In the genomic region with DNA sequence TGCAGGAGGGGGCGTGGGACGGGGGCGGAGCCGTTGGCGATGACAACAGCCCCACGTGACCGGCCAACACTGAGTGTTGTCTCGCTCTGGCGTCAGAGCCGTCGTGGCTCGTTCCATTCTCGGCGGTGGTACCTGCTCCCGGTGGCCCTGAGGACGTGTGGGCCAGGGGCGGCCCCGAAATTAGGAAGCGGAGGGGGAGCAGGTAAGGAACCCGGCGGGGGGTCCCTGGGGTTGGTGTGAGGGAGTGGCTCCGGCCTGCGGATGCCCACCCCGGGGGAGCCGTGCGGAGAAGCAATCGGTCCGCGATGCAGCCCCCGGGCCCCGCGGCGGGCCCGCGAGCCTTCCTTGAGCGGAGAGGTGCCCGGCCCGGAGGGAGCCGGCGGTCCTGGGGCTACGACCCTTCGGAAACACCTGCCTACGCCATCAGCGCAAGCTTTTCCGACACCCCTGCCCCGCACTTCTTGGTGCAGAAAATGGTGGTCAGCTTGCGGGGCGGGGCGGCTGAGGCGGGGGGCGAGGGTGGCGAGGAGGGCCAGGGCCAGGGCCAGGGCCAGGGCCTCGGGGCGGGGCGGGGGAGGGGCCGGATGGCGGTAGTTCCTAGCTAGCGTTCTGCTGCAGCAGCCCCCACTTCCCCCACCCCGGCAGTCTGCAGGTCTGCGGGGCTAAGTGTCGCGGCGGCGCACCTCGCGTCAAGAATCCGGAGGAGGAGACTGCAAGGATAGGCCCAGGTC, we compare ENCODE assay signal across 1 cellular context.
TF ChIP-seq lines count a peak whose summit lies in the region.

A gene with protein sequence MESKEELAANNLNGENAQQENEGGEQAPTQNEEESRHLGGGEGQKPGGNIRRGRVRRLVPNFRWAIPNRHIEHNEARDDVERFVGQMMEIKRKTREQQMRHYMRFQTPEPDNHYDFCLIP (plus strand): TSS at position 72 of the 731 bp plus-strand sequence. CDS start 1,046 bp downstream, outside the sequence.

TF ChIP-seq in K562, 482 proteins besides CTCF, POLR2A, EP300 and RAD21 (continued from another document and continues in another):
- TF ChIP-seq TCF7 (IDR thresholded peaks at IDR 0.05; ENCODE audit: borderline replicate concordance) (no peak), ZNF121 (CRISPR knock-in tag; conservative IDR thresholded peaks at IDR 0.05) (no peak), TEAD1 (CRISPR knock-in tag; IDR thresholded peaks at IDR 0.05) (0 out of 4 replicates have a peak, but pooled peaks of 1 of the 2 experiments have one; percentile 12), HMG20B (CRISPR knock-in tag; IDR thresholded peaks at IDR 0.05) (no peak), MTA3 (IDR thresholded peaks at IDR 0.05; ENCODE audit: borderline replicate concordance) (peak; percentile 85), POLR2AphosphoS2 (IDR thresholded peaks at IDR 0.05; ENCODE audit: low read length) (no peak), ZNF224 (CRISPR knock-in tag; IDR thresholded peaks at IDR 0.05) (no peak), RBM22 (IDR thresholded peaks at IDR 0.05; ENCODE audit: low read depth, low read length, poor library complexity, severe bottlenecking) (peak; percentile 27), ZFX (CRISPR knock-in tag; IDR thresholded peaks at IDR 0.05) (peak; percentile 74), WHSC1 (IDR thresholded peaks at IDR 0.05; ENCODE audit: low read length) (no peak), KAT7 (CRISPR knock-in tag; IDR thresholded peaks at IDR 0.05; ENCODE audit: borderline replicate concordance) (0 out of 2 replicates have a peak, but pooled peaks have one; percentile 8), TAF15 (IDR thresholded peaks at IDR 0.05; ENCODE audit: low read depth, low read length) (no peak), SP2 (IDR thresholded peaks at IDR 0.05; ENCODE audit: extremely low read depth, low read depth, low read length, poor library complexity, severe bottlenecking) (no peak), ZKSCAN3 (CRISPR knock-in tag; IDR thresholded peaks at IDR 0.05) (no peak), OTX1 (CRISPR knock-in tag; IDR thresholded peaks at IDR 0.05) (no peak), BRD4 (IDR thresholded peaks at IDR 0.05) (no peak), ZFP36 (IDR thresholded peaks at IDR 0.05; ENCODE audit: low read depth, low read length, partially characterized antibody) (no peak), DACH1 (IDR thresholded peaks at IDR 0.05; ENCODE audit: partially characterized antibody) (no peak), HNRNPK (IDR thresholded peaks at IDR 0.05; ENCODE audit: low read depth, low read length, poor library complexity, severe bottlenecking) (no peak), COPS2 (conservative IDR thresholded peaks at IDR 0.05) (no peak), ZNF444 (CRISPR knock-in tag; IDR thresholded peaks at IDR 0.05) (no peak)
- TF ChIP-seq, protein P1, sequence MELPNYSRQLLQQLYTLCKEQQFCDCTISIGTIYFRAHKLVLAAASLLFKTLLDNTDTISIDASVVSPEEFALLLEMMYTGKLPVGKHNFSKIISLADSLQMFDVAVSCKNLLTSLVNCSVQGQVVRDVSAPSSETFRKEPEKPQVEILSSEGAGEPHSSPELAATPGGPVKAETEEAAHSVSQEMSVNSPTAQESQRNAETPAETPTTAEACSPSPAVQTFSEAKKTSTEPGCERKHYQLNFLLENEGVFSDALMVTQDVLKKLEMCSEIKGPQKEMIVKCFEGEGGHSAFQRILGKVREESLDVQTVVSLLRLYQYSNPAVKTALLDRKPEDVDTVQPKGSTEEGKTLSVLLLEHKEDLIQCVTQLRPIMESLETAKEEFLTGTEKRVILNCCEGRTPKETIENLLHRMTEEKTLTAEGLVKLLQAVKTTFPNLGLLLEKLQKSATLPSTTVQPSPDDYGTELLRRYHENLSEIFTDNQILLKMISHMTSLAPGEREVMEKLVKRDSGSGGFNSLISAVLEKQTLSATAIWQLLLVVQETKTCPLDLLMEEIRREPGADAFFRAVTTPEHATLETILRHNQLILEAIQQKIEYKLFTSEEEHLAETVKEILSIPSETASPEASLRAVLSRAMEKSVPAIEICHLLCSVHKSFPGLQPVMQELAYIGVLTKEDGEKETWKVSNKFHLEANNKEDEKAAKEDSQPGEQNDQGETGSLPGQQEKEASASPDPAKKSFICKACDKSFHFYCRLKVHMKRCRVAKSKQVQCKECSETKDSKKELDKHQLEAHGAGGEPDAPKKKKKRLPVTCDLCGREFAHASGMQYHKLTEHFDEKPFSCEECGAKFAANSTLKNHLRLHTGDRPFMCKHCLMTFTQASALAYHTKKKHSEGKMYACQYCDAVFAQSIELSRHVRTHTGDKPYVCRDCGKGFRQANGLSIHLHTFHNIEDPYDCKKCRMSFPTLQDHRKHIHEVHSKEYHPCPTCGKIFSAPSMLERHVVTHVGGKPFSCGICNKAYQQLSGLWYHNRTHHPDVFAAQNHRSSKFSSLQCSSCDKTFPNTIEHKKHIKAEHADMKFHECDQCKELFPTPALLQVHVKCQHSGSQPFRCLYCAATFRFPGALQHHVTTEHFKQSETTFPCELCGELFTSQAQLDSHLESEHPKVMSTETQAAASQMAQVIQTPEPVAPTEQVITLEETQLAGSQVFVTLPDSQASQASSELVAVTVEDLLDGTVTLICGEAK (IDR thresholded peaks at IDR 0.05), result no peak
- TF ChIP-seq, protein P1 (CRISPR knock-in tag; IDR thresholded peaks at IDR 0.05), result no peak
- TF ChIP-seq, protein P2, sequence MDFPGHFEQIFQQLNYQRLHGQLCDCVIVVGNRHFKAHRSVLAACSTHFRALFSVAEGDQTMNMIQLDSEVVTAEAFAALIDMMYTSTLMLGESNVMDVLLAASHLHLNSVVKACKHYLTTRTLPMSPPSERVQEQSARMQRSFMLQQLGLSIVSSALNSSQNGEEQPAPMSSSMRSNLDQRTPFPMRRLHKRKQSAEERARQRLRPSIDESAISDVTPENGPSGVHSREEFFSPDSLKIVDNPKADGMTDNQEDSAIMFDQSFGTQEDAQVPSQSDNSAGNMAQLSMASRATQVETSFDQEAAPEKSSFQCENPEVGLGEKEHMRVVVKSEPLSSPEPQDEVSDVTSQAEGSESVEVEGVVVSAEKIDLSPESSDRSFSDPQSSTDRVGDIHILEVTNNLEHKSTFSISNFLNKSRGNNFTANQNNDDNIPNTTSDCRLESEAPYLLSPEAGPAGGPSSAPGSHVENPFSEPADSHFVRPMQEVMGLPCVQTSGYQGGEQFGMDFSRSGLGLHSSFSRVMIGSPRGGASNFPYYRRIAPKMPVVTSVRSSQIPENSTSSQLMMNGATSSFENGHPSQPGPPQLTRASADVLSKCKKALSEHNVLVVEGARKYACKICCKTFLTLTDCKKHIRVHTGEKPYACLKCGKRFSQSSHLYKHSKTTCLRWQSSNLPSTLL (IDR thresholded peaks at IDR 0.05), result no peak
- TF ChIP-seq, protein P3, sequence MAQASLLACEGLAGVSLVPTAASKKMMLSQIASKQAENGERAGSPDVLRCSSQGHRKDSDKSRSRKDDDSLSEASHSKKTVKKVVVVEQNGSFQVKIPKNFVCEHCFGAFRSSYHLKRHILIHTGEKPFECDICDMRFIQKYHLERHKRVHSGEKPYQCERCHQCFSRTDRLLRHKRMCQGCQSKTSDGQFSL (CRISPR knock-in tag; IDR thresholded peaks at IDR 0.05), result no peak
- TF ChIP-seq, protein P3 (tag; IDR thresholded peaks at IDR 0.05), result no peak
- TF ChIP-seq, protein P4, sequence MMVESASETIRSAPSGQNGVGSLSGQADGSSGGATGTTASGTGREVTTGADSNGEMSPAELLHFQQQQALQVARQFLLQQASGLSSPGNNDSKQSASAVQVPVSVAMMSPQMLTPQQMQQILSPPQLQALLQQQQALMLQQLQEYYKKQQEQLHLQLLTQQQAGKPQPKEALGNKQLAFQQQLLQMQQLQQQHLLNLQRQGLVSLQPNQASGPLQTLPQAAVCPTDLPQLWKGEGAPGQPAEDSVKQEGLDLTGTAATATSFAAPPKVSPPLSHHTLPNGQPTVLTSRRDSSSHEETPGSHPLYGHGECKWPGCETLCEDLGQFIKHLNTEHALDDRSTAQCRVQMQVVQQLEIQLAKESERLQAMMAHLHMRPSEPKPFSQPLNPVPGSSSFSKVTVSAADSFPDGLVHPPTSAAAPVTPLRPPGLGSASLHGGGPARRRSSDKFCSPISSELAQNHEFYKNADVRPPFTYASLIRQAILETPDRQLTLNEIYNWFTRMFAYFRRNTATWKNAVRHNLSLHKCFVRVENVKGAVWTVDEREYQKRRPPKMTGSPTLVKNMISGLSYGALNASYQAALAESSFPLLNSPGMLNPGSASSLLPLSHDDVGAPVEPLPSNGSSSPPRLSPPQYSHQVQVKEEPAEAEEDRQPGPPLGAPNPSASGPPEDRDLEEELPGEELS (CRISPR knock-in tag; IDR thresholded peaks at IDR 0.05; ENCODE audit: borderline replicate concordance), result 0 out of 2 replicates have a peak, but pooled peaks have one; percentile 50
- TF ChIP-seq, protein P5, sequence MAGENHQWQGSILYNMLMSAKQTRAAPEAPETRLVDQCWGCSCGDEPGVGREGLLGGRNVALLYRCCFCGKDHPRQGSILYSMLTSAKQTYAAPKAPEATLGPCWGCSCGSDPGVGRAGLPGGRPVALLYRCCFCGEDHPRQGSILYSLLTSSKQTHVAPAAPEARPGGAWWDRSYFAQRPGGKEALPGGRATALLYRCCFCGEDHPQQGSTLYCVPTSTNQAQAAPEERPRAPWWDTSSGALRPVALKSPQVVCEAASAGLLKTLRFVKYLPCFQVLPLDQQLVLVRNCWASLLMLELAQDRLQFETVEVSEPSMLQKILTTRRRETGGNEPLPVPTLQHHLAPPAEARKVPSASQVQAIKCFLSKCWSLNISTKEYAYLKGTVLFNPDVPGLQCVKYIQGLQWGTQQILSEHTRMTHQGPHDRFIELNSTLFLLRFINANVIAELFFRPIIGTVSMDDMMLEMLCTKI (IDR thresholded peaks at IDR 0.05; ENCODE audit: partially characterized antibody), result no peak
- TF ChIP-seq, protein P6, sequence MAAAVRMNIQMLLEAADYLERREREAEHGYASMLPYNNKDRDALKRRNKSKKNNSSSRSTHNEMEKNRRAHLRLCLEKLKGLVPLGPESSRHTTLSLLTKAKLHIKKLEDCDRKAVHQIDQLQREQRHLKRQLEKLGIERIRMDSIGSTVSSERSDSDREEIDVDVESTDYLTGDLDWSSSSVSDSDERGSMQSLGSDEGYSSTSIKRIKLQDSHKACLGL (CRISPR knock-in tag; IDR thresholded peaks at IDR 0.05; ENCODE audit: borderline replicate concordance, poor library complexity, severe bottlenecking), result no peak
- TF ChIP-seq, protein P7, sequence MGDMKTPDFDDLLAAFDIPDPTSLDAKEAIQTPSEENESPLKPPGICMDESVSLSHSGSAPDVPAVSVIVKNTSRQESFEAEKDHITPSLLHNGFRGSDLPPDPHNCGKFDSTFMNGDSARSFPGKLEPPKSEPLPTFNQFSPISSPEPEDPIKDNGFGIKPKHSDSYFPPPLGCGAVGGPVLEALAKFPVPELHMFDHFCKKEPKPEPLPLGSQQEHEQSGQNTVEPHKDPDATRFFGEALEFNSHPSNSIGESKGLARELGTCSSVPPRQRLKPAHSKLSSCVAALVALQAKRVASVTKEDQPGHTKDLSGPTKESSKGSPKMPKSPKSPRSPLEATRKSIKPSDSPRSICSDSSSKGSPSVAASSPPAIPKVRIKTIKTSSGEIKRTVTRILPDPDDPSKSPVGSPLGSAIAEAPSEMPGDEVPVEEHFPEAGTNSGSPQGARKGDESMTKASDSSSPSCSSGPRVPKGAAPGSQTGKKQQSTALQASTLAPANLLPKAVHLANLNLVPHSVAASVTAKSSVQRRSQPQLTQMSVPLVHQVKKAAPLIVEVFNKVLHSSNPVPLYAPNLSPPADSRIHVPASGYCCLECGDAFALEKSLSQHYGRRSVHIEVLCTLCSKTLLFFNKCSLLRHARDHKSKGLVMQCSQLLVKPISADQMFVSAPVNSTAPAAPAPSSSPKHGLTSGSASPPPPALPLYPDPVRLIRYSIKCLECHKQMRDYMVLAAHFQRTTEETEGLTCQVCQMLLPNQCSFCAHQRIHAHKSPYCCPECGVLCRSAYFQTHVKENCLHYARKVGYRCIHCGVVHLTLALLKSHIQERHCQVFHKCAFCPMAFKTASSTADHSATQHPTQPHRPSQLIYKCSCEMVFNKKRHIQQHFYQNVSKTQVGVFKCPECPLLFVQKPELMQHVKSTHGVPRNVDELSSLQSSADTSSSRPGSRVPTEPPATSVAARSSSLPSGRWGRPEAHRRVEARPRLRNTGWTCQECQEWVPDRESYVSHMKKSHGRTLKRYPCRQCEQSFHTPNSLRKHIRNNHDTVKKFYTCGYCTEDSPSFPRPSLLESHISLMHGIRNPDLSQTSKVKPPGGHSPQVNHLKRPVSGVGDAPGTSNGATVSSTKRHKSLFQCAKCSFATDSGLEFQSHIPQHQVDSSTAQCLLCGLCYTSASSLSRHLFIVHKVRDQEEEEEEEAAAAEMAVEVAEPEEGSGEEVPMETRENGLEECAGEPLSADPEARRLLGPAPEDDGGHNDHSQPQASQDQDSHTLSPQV (IDR thresholded peaks at IDR 0.05), result no peak
- TF ChIP-seq, protein P8, sequence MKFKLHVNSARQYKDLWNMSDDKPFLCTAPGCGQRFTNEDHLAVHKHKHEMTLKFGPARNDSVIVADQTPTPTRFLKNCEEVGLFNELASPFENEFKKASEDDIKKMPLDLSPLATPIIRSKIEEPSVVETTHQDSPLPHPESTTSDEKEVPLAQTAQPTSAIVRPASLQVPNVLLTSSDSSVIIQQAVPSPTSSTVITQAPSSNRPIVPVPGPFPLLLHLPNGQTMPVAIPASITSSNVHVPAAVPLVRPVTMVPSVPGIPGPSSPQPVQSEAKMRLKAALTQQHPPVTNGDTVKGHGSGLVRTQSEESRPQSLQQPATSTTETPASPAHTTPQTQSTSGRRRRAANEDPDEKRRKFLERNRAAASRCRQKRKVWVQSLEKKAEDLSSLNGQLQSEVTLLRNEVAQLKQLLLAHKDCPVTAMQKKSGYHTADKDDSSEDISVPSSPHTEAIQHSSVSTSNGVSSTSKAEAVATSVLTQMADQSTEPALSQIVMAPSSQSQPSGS (CRISPR knock-in tag; IDR thresholded peaks at IDR 0.05), result no peak
